19 cellular contexts compared by ENCODE assay signal in genomic region chr22:44995282-44995597, GRCh38. TPM values are rescaled to one million over a fixed set of nuclear protein-coding genes. Genes with fewer than 3 reads are reported as not detected.
"Had no signal": no experiment of that assay in that cellular context is flagged by ENCODE, and none has a peak within 500 bp of the region (broad histone marks: within the 10 kb centered on the region; RNA-seq: fewer than 3 reads in every experiment).

No MANE protein-coding gene starts in this region.

- H3K9me3 ChIP-seq: body of pancreas, esophagus squamous epithelium, gastrocnemius medialis, lower lobe of right lung, thoracic aorta, vagina had no signal

- H3K9ac ChIP-seq: neural progenitor cell had no signal

- DNase-seq: activated CD4-positive, alpha-beta T cell treated with anti-CD3 and anti-CD28 coated beads for 1 hour; activated CD4-positive, alpha-beta T cell treated with anti-CD3 and anti-CD28 coated beads, Interleukin-2, amount 50 U/mL, for 1 hour; activated CD8-positive, alpha-beta T cell treated with anti-CD3 and anti-CD28 coated beads, Interleukin-2, amount 10 ng/mL, durations not matched to agents 7 days and 5 days; activated gamma-delta T cell treated with Interleukin-2 at 50 U/mL for 16 hours; body of pancreas; caudate nucleus; esophagus squamous epithelium; gastrocnemius medialis; head of caudate nucleus; islet precursor cell; left colon; lower lobe of right lung; naive thymus-derived CD4-positive, alpha-beta T cell; stimulated activated CD4-positive, alpha-beta T cell treated with anti-CD3 and anti-CD28 coated beads, Interleukin-4, amount 100 ng/mL, for 24 hours; stimulated activated naive CD4-positive, alpha-beta T cell treated with Interleukin-2 at 50 U/mL for 16 hours had no signal

- H2AFZ ChIP-seq: neural progenitor cell had no signal

- H3K4me2 ChIP-seq: neural progenitor cell had no signal

- H3K27ac ChIP-seq: body of pancreas, esophagus squamous epithelium, gastrocnemius medialis, lower lobe of right lung, neural progenitor cell, thoracic aorta, vagina had no signal

- ATAC-seq: activated CD8-positive, alpha-beta T cell treated with anti-CD3 and anti-CD28 coated beads, Interleukin-2, amount 10 ng/mL, durations not matched to agents 7 days and 5 days; body of pancreas; gastrocnemius medialis; left colon; lower lobe of right lung; naive thymus-derived CD4-positive, alpha-beta T cell had no signal

- H3K4me3 ChIP-seq: body of pancreas, esophagus squamous epithelium, gastrocnemius medialis, lower lobe of right lung, neural progenitor cell, thoracic aorta, vagina had no signal

- H3K27me3 ChIP-seq: body of pancreas, neural progenitor cell, vagina had no signal

- H3K4me1 ChIP-seq: body of pancreas, esophagus squamous epithelium, gastrocnemius medialis, lower lobe of right lung had no signal

- H3K36me3 ChIP-seq: esophagus squamous epithelium, gastrocnemius medialis, lower lobe of right lung, neural progenitor cell, thoracic aorta, vagina had no signal

RNA-seq across cellular contexts. Expression of gene PHF21B, which starts 14.6 kb away (rescaled TPM):
- total RNA-seq: lower lobe of right lung; mesenteric fat pad; naive thymus-derived CD4-positive, alpha-beta T cell had no signal
- polyA plus RNA-seq: naive thymus-derived CD4-positive, alpha-beta T cell had no signal
